ENCODE assay signal across 11 cellular contexts in the genomic region with DNA sequence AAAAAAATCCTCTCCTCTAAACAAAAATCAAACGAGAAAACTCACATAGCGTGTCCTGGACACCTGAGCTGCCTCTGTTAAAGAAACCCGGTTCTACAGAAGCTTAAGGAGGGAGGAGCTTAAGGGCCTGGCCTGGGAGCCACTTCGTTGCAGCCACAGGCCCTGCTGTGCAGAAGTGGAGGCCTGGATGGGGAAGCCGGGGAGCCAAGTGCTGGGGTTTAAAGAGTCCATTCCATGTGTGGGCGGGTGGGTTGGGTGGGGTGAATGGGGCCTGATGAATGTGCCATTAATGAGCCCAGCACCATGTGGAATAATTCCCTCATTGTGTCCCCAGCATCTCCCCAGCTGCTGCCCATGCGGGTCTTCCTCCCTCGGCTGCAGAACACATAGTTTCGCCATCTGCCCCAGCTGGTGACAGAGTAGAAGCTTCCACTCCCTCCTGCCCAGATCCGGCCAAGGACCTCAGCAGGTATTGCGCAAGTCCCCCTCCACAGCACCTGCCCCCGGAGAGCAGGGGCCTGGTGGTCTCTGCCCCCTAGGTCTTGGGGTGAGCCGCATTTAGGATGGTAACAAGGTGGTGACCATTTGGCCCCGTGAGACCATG.
DNase-seq lines count a peak whose midpoint lies in the region; ATAC-seq, FAIRE-seq and TF ChIP-seq lines count a peak whose summit lies in the region.
"Had no signal": no experiment of that assay in that cellular context is flagged by ENCODE, and none has a peak within 500 bp of the region (broad histone marks: within the 10 kb centered on the region; RNA-seq: fewer than 3 reads in every experiment).

No MANE protein-coding gene starts in this region.

- peaks cover 9% of the 10 kb centered on the region for H3K9me3 Mint-ChIP-seq in mesothelial cell of epicardium
- H3K9me3 Mint-ChIP-seq: natural killer cell treated with Interleukin-12 subunit alpha and Interleukin-12 subunit beta and Interleukin-15 and Interleukin-18, amount 100 ng/mL, for 72 hours had no signal

- H3K36me3 ChIP-seq in right atrium auricular region: peaks cover 30% of the 10 kb centered on the region
- peaks cover 12% of the 10 kb centered on the region for H3K36me3 ChIP-seq in bronchial epithelial cell (ENCODE audit: control insufficient read depth, insufficient read depth, low read length)

- no peaks in the 10 kb centered on the region for H3K27me3 Mint-ChIP-seq in mesothelial cell of epicardium (ENCODE audit: low read depth)

- no peak for DNase-seq in right atrium auricular region (ENCODE audit: low spot score)
- no peak for DNase-seq in Right ventricle myocardium superior
- DNase-seq in bronchial epithelial cell (ENCODE audit: low read depth): peak; percentile 51
- DNase-seq in mesothelial cell of epicardium (ENCODE audit: low spot score in 2 of 2, unreplicated experiment in 2 of 2): no peak
- DNase-seq in DMS114 treated with DMSO at 0.1 percent for 48 hours (lab: John Stamatoyannopoulos, UW; ENCODE audit: unreplicated experiment): no peak
- no peak for DNase-seq in omental fat pad (ENCODE audit: low spot score)
- DNase-seq: activated gamma-delta T cell had no signal

- H3K27me3 ChIP-seq in right atrium auricular region: no peaks in the 10 kb centered on the region
- no peaks in the 10 kb centered on the region for H3K27me3 ChIP-seq in bronchial epithelial cell (ENCODE audit: control insufficient read depth, insufficient read depth, low read length)

- ATAC-seq in Right ventricle myocardium superior (ENCODE audit: poor library complexity): no peak
- ATAC-seq in omental fat pad (ENCODE audit: low FRiP score): no peak
- ATAC-seq in HG03039 (IDR thresholded peaks at IDR 0.05; ENCODE audit: unreplicated experiment): no peak
- ATAC-seq in HG02759 (IDR thresholded peaks at IDR 0.05; ENCODE audit: unreplicated experiment): no peak

- intact Hi-C loops in Right ventricle myocardium superior (cut with DNase I): no loop called here

- peaks cover 0 to 5% of the 10 kb centered on the region in 2 donors for H3K9me3 ChIP-seq in right atrium auricular region

- FAIRE-seq in bronchial epithelial cell (lab: Jason Lieb, UNC): no peak

- H3K4me1 ChIP-seq in right atrium auricular region: peaks cover 0 to 76% of the 10 kb centered on the region in 2 donors

- H3K27ac Mint-ChIP-seq in mesothelial cell of epicardium: peak overlapping the region; percentile 65
- H3K27ac Mint-ChIP-seq: CD14-positive monocyte; natural killer cell treated with Interleukin-12 subunit alpha and Interleukin-12 subunit beta and Interleukin-15 and Interleukin-18, amount 100 ng/mL, for 72 hours had no signal

- H3K4me1 Mint-ChIP-seq in mesothelial cell of epicardium: peaks cover 40% of the 10 kb centered on the region

- no peak for TF ChIP-seq CTCF in right atrium auricular region (IDR thresholded peaks at IDR 0.05)
- TF ChIP-seq CTCF in bronchial epithelial cell (IDR thresholded peaks at IDR 0.05; ENCODE audit: insufficient read depth, low read length, severe bottlenecking): no peak
- TF ChIP-seq CTCF in mesothelial cell of epicardium (IDR thresholded peaks at IDR 0.05; ENCODE audit: unreplicated experiment): no peak
- TF ChIP-seq CTCF in omental fat pad (IDR thresholded peaks at IDR 0.05): no peak

- H3K4me3 Mint-ChIP-seq in mesothelial cell of epicardium: peak overlapping the region; percentile 20
- H3K4me3 Mint-ChIP-seq: CD14-positive monocyte; natural killer cell treated with Interleukin-12 subunit alpha and Interleukin-12 subunit beta and Interleukin-15 and Interleukin-18, amount 100 ng/mL, for 72 hours had no signal

- H3K27ac ChIP-seq in right atrium auricular region: peak overlapping the region; percentile 88 to 95

- H3K36me3 Mint-ChIP-seq in mesothelial cell of epicardium: peaks cover 22% of the 10 kb centered on the region
- H3K36me3 Mint-ChIP-seq: CD14-positive monocyte; natural killer cell treated with Interleukin-12 subunit alpha and Interleukin-12 subunit beta and Interleukin-15 and Interleukin-18, amount 100 ng/mL, for 72 hours had no signal

- H3K4me3 ChIP-seq in right atrium auricular region: no peak overlapping the region
- no peak overlapping the region for H3K4me3 ChIP-seq in bronchial epithelial cell (ENCODE audit: low read depth, low read length)
